17 cellular contexts compared by ENCODE assay signal in genomic region chr15:78244101-78244500, GRCh38. TPM values are rescaled to one million over a fixed set of nuclear protein-coding genes. Genes with fewer than 3 reads are reported as not detected.
"Had no signal": no experiment of that assay in that cellular context is flagged by ENCODE, and none has a peak within 500 bp of the region (broad histone marks: within the 10 kb centered on the region; RNA-seq: fewer than 3 reads in every experiment).

No MANE protein-coding gene starts in this region.

- H3K27me3 ChIP-seq: gastroesophageal sphincter, heart right ventricle had no signal

- ATAC-seq: activated CD8-positive, alpha-beta memory T cell treated with anti-CD3 and anti-CD28 coated beads, Interleukin-2, amount 10 ng/mL, durations not matched to agents 7 days and 5 days; effector memory CD8-positive, alpha-beta T cell; gastroesophageal sphincter had no signal

- DNase-seq: activated CD4-positive, alpha-beta memory T cell treated with anti-CD3 and anti-CD28 coated beads for 36 hours; activated CD8-positive, alpha-beta memory T cell treated with anti-CD3 and anti-CD28 coated beads, Interleukin-2, amount 10 ng/mL, durations not matched to agents 7 days and 5 days; activated naive CD4-positive, alpha-beta T cell treated with anti-CD3 and anti-CD28 coated beads, Interleukin-2, amount 10 ng/mL, durations not matched to agents 7 days and 5 days; activated T-cell treated with anti-CD3 and anti-CD28 coated beads, Interleukin-2, amount 50 U/mL, for 1 hour; effector memory CD8-positive, alpha-beta T cell; left lung; stimulated activated CD4-positive, alpha-beta T cell treated with anti-CD3 and anti-CD28 coated beads, Interleukin-1b, Interleukin-23, amount 100 ng/mL, for 48 hours; T-helper 2 cell had no signal

- H3K4me3 ChIP-seq: gastroesophageal sphincter, heart right ventricle, left lung, thoracic aorta had no signal

- H3K27ac ChIP-seq: gastroesophageal sphincter, heart right ventricle, left lung, thoracic aorta had no signal

- FAIRE-seq: astrocyte, bronchial epithelial cell had no signal

- H3K36me3 ChIP-seq: gastroesophageal sphincter, heart right ventricle, left lung, thoracic aorta had no signal

- H3K9me3 ChIP-seq: gastroesophageal sphincter, heart right ventricle, left lung, thoracic aorta had no signal

RNA-seq across cellular contexts. Expression of gene ACSBG1, which starts 9.7 kb away (rescaled TPM):
- total RNA-seq: astrocyte, bronchial epithelial cell, dermis blood vessel endothelial cell, omental fat pad, progenitor cell of endocrine pancreas, thoracic aorta had no signal
- polyA plus RNA-seq: mammary epithelial cell had no signal
